In the genomic region with DNA sequence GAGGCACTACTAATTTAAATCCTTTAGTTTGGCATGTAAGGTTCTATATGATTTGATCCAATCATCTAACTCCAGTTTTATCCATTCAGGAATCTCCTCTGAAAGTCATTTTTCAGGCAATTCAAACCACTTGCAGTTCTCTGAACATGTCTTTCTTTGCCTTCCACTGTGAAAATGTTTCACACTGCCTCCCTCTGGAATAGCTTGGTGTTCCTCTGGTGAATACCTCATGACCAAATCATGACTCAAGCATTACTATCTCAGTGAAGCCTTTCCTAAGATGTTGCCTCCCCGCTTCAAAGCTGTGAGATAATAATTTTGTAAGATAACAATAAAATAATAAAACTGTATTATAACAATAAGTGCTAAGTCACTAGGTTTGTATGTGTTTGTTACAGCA, we compare ENCODE assay signal across 2 cellular contexts.
TF ChIP-seq lines count a peak whose summit lies in the region.

No MANE protein-coding gene starts in this region.

TF ChIP-seq in H1, 55 proteins besides CTCF, POLR2A, EP300 and RAD21:
- TF ChIP-seq CTBP2 (IDR thresholded peaks at IDR 0.05; ENCODE audit: borderline replicate concordance, insufficient read depth, insufficient read length, low read length) = no peak

TF ChIP-seq in GM12891, 5 proteins besides CTCF, POLR2A, EP300 and RAD21:
- TF ChIP-seq POU2F2 (IDR thresholded peaks at IDR 0.05; ENCODE audit: low read depth, low read length) = no peak
- TF ChIP-seq POLR2AphosphoS5 (IDR thresholded peaks at IDR 0.05; ENCODE audit: low read depth, low read length) = no peak
- no peak for TF ChIP-seq PAX5 (IDR thresholded peaks at IDR 0.05; ENCODE audit: insufficient read depth, low read length, severe bottlenecking)
- TF ChIP-seq SPI1 (IDR thresholded peaks at IDR 0.05; ENCODE audit: low read depth, low read length) = no peak
- no peak for TF ChIP-seq TAF1 (IDR thresholded peaks at IDR 0.05; ENCODE audit: low read depth, low read length)
